Comparison of ENCODE assay signal across 8 cellular contexts in the genomic region with DNA sequence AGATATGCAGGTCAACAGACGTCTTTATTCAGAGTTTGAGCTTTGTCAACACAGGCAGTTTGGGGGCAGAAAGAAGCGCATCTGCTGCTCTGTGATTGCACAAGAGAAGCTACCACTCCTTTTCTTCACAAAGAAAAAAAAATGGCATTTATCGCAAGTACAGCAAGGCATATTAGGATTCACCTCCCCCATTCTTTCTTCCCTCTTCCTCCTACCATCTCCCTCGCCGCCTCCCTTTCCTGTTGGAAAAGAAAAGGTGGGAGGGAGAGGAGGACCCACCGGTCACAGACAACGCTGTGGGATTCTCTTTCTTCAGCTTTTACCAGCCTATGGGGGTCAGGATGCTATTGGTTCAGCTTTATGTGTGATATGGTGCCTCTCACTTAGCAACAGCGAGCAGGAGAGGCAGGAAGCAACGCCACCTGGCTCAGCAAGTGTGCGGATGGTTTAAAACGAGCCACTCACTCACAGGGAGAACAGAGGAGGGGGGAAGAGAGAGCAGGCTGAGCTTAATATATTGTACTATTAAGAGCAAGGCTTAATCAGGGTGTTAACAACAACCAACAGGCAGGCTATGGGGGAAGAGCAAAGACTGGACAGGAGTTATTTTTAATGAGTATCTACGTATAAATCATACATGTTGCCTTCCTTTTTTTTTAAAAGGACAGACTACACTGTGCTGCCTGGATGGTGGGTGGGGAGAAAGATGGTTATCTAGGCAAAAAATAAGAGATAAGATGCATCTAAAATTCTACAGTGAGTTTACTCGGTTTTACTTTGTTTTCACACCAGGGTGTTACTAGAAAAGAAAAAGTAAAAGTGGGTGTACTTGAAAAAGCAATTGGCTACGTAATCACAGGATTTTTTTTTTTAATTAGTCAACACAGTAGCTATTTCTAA.
A peak's percentile ranks its signal among the peaks of the same experiment; 100 is the strongest.
DNase-seq lines count a peak whose midpoint lies in the region; ATAC-seq and FAIRE-seq lines count a peak whose summit lies in the region.

No MANE protein-coding gene starts in this region.

- H3K9ac ChIP-seq in stomach smooth muscle (ENCODE audit: low read length in 2 of 2), result peak overlapping the region; percentile 43 to 54

- H3K27ac ChIP-seq in epithelial cell of prostate (peak overlapping the region; percentile 19), stomach smooth muscle (ENCODE audit: low read length) (peak overlapping the region; percentile 11)

- H3K4me3 ChIP-seq in stomach smooth muscle (ENCODE audit: low read length in 2 of 2), result peak overlapping the region; percentile 71 to 73

- no peaks in the 10 kb centered on the region for H3K27me3 ChIP-seq in stomach smooth muscle (ENCODE audit: control insufficient read depth in 1 of 2, insufficient read depth in 2 of 2, low read length in 2 of 2)

- FAIRE-seq in RCC 7860 (lab: Jason Lieb, UNC), result no peak

- H3K36me3 ChIP-seq in stomach smooth muscle (ENCODE audit: control insufficient read depth in 2 of 2, insufficient read depth in 2 of 2, low read length in 2 of 2), result no peaks in the 10 kb centered on the region

- ATAC-seq in HG03064 (IDR thresholded peaks at IDR 0.05; ENCODE audit: low read depth, unreplicated experiment), result peak; percentile 67

- peak; percentile 80 for DNase-seq in D341Med (ENCODE audit: low spot score)
- DNase-seq in NCI-H524 treated with DMSO at 0.1 percent for 48 hours (lab: John Stamatoyannopoulos, UW), result peak; percentile 86
- DNase-seq in activated CD8-positive, alpha-beta memory T cell treated with anti-CD3 and anti-CD28 coated beads, Interleukin-2, amount 50 U/mL, for 48 hours, result peak; percentile 60
- DNase-seq in epithelial cell of prostate (ENCODE audit: low read depth, low spot score), result no peak
- DNase-seq in midbrain (lab: John Stamatoyannopoulos, UW), result peak; percentile 41
- DNase-seq in RCC 7860 (ENCODE audit: low spot score), result no peak

- H3K9me3 ChIP-seq in stomach smooth muscle (ENCODE audit: control insufficient read depth in 2 of 2, low read length in 2 of 2), result no peaks in the 10 kb centered on the region

- peaks cover 5% of the 10 kb centered on the region for H3K4me1 ChIP-seq in stomach smooth muscle (ENCODE audit: control insufficient read depth, insufficient read depth, low read length)

Comparison
In these comparisons a context has a peak if more than half of its experiments do, and no peak if none do; other contexts are left out.
1. DNase-seq: peak in D341Med (single experiment), NCI-H524 treated with DMSO at 0.1 percent for 48 hours (single experiment), activated CD8-positive, alpha-beta memory T cell treated with anti-CD3 and anti-CD28 coated beads, Interleukin-2, amount 50 U/mL, for 48 hours (single experiment) and midbrain (single experiment); none in epithelial cell of prostate (single experiment) and RCC 7860 (single experiment).